In the genomic region with DNA sequence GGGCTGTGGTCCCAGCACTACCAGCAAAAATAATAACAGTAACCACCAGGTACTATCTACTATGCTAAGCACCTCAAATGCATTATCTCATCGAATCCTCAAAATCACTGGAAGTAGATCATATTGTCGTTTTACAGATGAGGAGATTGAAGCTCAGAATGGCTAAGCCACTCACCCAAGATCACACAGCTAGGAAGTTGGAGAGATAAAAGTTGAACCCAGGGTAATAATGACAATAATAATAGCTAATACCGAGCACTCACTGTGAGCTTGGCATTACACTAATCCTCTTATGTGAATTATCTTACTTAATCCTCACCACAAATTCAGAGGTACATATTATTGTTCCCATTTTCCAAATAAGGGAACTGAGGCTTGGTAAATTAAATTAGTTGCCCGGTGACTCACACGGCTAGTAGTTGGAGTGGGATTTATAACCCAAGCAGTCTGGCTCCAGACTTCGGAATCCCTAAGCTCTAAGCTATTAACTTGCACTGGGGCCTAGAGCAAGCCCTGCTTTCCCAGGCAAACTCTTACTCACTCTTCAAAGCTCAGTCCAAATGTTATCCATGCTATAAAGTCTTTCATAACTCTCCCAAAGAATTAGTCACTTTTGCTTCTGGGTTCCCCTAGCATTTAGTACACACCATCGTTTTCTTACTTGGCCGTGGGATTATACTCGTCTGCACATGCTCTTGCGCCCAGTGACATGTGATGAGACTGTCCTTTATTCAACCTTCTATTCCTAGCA, we compare ENCODE assay signal across 10 cellular contexts. TPM values are rescaled to one million over a fixed set of nuclear protein-coding genes. Genes with fewer than 3 reads are reported as not detected.
DNase-seq lines count a peak whose midpoint lies in the region; ATAC-seq and TF ChIP-seq lines count a peak whose summit lies in the region.
"Had no signal": no experiment of that assay in that cellular context is flagged by ENCODE, and none has a peak within 500 bp of the region (broad histone marks: within the 10 kb centered on the region; RNA-seq: fewer than 3 reads in every experiment).

No MANE protein-coding gene starts in this region.

- no peak overlapping the region for H3K4me2 ChIP-seq in trophoblast cell (ENCODE audit: low read length)

- peaks cover 29% of the 10 kb centered on the region for H3K27me3 Mint-ChIP-seq in T-helper 2 cell treated with Interferon-gamma antibody and Interleukin-4, amounts not matched to agents 5 μg/mL and 100 μg/mL, for 36 hours (ENCODE audit: low read depth)

- H3K4me3 Mint-ChIP-seq in T-helper 2 cell treated with Interferon-gamma antibody and Interleukin-4, amounts not matched to agents 5 μg/mL and 100 μg/mL, for 36 hours: no peak overlapping the region
- H3K4me3 Mint-ChIP-seq: activated naive CD8-positive, alpha-beta T cell had no signal

- no peak overlapping the region for H2AK5ac ChIP-seq in trophoblast cell (ENCODE audit: low read length)

- no peak overlapping the region for H3K18ac ChIP-seq in trophoblast cell (ENCODE audit: low read length)

- no peak overlapping the region for H3K4me3 ChIP-seq in fibroblast of mammary gland (ENCODE audit: control insufficient read depth, low read depth, low read length)
- H3K4me3 ChIP-seq in trophoblast cell (ENCODE audit: low read depth, low read length): no peak overlapping the region

- H3K9me3 ChIP-seq in trophoblast cell (ENCODE audit: insufficient read depth, low read depth, low read length): peaks cover 2% of the 10 kb centered on the region

- no peaks in the 10 kb centered on the region for H3K27me3 ChIP-seq in trophoblast cell (ENCODE audit: insufficient read depth, low read length)

- H3K14ac ChIP-seq in trophoblast cell (ENCODE audit: low read length): no peak overlapping the region

- no peak overlapping the region for H3K27ac Mint-ChIP-seq in T-helper 2 cell treated with Interferon-gamma antibody and Interleukin-4, amounts not matched to agents 5 μg/mL and 100 μg/mL, for 36 hours
- H3K27ac Mint-ChIP-seq: activated naive CD8-positive, alpha-beta T cell had no signal

- no peak overlapping the region for H3K4ac ChIP-seq in trophoblast cell (ENCODE audit: low read depth, low read length)

- no peak overlapping the region for H2AFZ ChIP-seq in trophoblast cell (ENCODE audit: insufficient read depth, low read length, poor library complexity)

- H2BK5ac ChIP-seq in trophoblast cell (ENCODE audit: low read depth, low read length, poor library complexity): no peak overlapping the region

- ATAC-seq in SK-N-SH treated with all-trans-retinoic acid at 6 μM for 48 hours (peak; percentile 77), HG02759 (IDR thresholded peaks at IDR 0.05; ENCODE audit: unreplicated experiment) (no peak), GM19324 (IDR thresholded peaks at IDR 0.05; ENCODE audit: low FRiP score, unreplicated experiment) (no peak)

- H3K27ac ChIP-seq in trophoblast cell (ENCODE audit: low read depth, low read length): no peak overlapping the region

- peak; percentile 62 for DNase-seq in ELF-1 (ENCODE audit: low read depth, low spot score)
- peak; percentile 100 for DNase-seq in fibroblast of mammary gland (ENCODE audit: low read depth)
- DNase-seq in trophoblast cell: peak; percentile 41 to 43
- no peak for DNase-seq in NCI-H510A treated with DMSO at 0.1 percent for 48 hours (lab: John Stamatoyannopoulos, UW)
- no peak for DNase-seq in T-helper 2 cell treated with Interferon-gamma antibody and Interleukin-4, amounts not matched to agents 5 μg/mL and 100 μg/mL, for 36 hours (ENCODE audit: low spot score)
- DNase-seq: substantia nigra had no signal

- H3K36me3 ChIP-seq in trophoblast cell (ENCODE audit: control insufficient read depth in 1 of 2, insufficient read depth in 2 of 2, low read length in 2 of 2): peaks cover 0 to 3% of the 10 kb centered on the region in 2 experiments

- H3K23ac ChIP-seq in trophoblast cell (ENCODE audit: low read length): no peak overlapping the region

- H4K12ac ChIP-seq in trophoblast cell (ENCODE audit: low read depth, low read length): no peak overlapping the region

- H3K4me1 Mint-ChIP-seq in T-helper 2 cell treated with Interferon-gamma antibody and Interleukin-4, amounts not matched to agents 5 μg/mL and 100 μg/mL, for 36 hours (ENCODE audit: low read depth): peaks cover 3% of the 10 kb centered on the region

- H3K79me2 ChIP-seq in trophoblast cell (ENCODE audit: control insufficient read depth, insufficient read depth, low read length, poor library complexity): peaks cover 2% of the 10 kb centered on the region

- no peak for TF ChIP-seq CTCF in fibroblast of mammary gland (conservative IDR thresholded peaks at IDR 0.05; ENCODE audit: control insufficient read depth, insufficient read depth, low read depth, low read length)

- no peaks in the 10 kb centered on the region for H3K9me3 Mint-ChIP-seq in T-helper 2 cell treated with Interferon-gamma antibody and Interleukin-4, amounts not matched to agents 5 μg/mL and 100 μg/mL, for 36 hours

- H2BK120ac ChIP-seq in trophoblast cell (ENCODE audit: insufficient read depth, low read length, poor library complexity): no peak overlapping the region

- H3K79me1 ChIP-seq in trophoblast cell (ENCODE audit: low read length): peaks cover 7% of the 10 kb centered on the region

- no peak overlapping the region for H4K91ac ChIP-seq in trophoblast cell (ENCODE audit: low read depth, low read length)

- H2BK12ac ChIP-seq in trophoblast cell (ENCODE audit: low read length): no peak overlapping the region

- no peak overlapping the region for H3K9ac ChIP-seq in trophoblast cell (ENCODE audit: low read length)

- no peaks in the 10 kb centered on the region for H3K36me3 Mint-ChIP-seq in T-helper 2 cell treated with Interferon-gamma antibody and Interleukin-4, amounts not matched to agents 5 μg/mL and 100 μg/mL, for 36 hours (ENCODE audit: low read depth)
- H3K36me3 Mint-ChIP-seq: activated naive CD8-positive, alpha-beta T cell had no signal

- WGBS in trophoblast cell (ENCODE audit: extremely low coverage, insufficient coverage, insufficient read length): no CpG with 5 or more reads among the region's 10 CpGs

- H3K4me1 ChIP-seq in trophoblast cell (ENCODE audit: control insufficient read depth in 1 of 2, insufficient read depth in 2 of 2, low read length in 2 of 2): peaks cover 14 to 15% of the 10 kb centered on the region in 2 experiments

- H4K8ac ChIP-seq in trophoblast cell (ENCODE audit: low read depth, low read length): no peak overlapping the region

TF ChIP-seq in SK-N-SH treated with all-trans-retinoic acid at 6 μM for 48 hours, 23 proteins besides CTCF, POLR2A, EP300 and RAD21:
- TF ChIP-seq PPARA (CRISPR knock-in tag; IDR thresholded peaks at IDR 0.05; ENCODE audit: borderline replicate concordance) (no peak), TCF4 (CRISPR knock-in tag; IDR thresholded peaks at IDR 0.05; ENCODE audit: borderline replicate concordance) (no peak), ZFP3 (CRISPR knock-in tag; IDR thresholded peaks at IDR 0.05) (peak; percentile 100), ISL1 (CRISPR knock-in tag; IDR thresholded peaks at IDR 0.05) (peak; percentile 69)
- TF ChIP-seq, protein P1, sequence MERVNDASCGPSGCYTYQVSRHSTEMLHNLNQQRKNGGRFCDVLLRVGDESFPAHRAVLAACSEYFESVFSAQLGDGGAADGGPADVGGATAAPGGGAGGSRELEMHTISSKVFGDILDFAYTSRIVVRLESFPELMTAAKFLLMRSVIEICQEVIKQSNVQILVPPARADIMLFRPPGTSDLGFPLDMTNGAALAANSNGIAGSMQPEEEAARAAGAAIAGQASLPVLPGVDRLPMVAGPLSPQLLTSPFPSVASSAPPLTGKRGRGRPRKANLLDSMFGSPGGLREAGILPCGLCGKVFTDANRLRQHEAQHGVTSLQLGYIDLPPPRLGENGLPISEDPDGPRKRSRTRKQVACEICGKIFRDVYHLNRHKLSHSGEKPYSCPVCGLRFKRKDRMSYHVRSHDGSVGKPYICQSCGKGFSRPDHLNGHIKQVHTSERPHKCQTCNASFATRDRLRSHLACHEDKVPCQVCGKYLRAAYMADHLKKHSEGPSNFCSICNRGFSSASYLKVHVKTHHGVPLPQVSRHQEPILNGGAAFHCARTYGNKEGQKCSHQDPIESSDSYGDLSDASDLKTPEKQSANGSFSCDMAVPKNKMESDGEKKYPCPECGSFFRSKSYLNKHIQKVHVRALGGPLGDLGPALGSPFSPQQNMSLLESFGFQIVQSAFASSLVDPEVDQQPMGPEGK (CRISPR knock-in tag; IDR thresholded peaks at IDR 0.05; ENCODE audit: borderline replicate concordance): 0 out of 2 replicates have a peak, but pooled peaks have one; percentile 21
- TF ChIP-seq, protein P2, sequence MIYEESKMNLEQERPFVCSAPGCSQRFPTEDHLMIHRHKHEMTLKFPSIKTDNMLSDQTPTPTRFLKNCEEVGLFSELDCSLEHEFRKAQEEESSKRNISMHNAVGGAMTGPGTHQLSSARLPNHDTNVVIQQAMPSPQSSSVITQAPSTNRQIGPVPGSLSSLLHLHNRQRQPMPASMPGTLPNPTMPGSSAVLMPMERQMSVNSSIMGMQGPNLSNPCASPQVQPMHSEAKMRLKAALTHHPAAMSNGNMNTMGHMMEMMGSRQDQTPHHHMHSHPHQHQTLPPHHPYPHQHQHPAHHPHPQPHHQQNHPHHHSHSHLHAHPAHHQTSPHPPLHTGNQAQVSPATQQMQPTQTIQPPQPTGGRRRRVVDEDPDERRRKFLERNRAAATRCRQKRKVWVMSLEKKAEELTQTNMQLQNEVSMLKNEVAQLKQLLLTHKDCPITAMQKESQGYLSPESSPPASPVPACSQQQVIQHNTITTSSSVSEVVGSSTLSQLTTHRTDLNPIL (CRISPR knock-in tag; IDR thresholded peaks at IDR 0.05; ENCODE audit: low read depth): 0 out of 2 replicates have a peak, but pooled peaks have one; percentile 9

RNA-seq across cellular contexts. Expression of a gene that starts 3.8 kb away (rescaled TPM):
- 5.1 and 5.3 TPM in 2 replicates for polyA plus RNA-seq in trophoblast cell (2013)

RNA-seq across cellular contexts. Expression of a gene that starts 9.3 kb away (rescaled TPM):
- polyA plus RNA-seq in trophoblast cell (2013): 0.21 and 0.40 TPM in 2 replicates

RNA-seq across cellular contexts. Expression of a gene that starts 58.6 kb away (rescaled TPM):
- polyA plus RNA-seq in trophoblast cell (2013): 38.5 and 40.8 TPM in 2 replicates

Comparison
In these comparisons a context has a peak if more than half of its experiments do, and no peak if none do; other contexts are left out.
1. DNase-seq: peak in ELF-1 (single experiment), fibroblast of mammary gland (single experiment) and trophoblast cell (2 of 2); none in NCI-H510A treated with DMSO at 0.1 percent for 48 hours (single experiment) and T-helper 2 cell treated with Interferon-gamma antibody and Interleukin-4, amounts not matched to agents 5 μg/mL and 100 μg/mL, for 36 hours (single experiment).